Comparison of ENCODE assay signal across 12 cellular contexts in genomic region chr2:189178007-189178406, GRCh38. TPM values are rescaled to one million over a fixed set of nuclear protein-coding genes. Genes with fewer than 3 reads are reported as not detected.
A peak's percentile ranks its signal among the peaks of the same experiment; 100 is the strongest.
DNase-seq lines count a peak whose midpoint lies in the region; ATAC-seq, FAIRE-seq and TF ChIP-seq lines count a peak whose summit lies in the region.
"Had no signal": no experiment of that assay in that cellular context is flagged by ENCODE, and none has a peak within 500 bp of the region (broad histone marks: within the 10 kb centered on the region; RNA-seq: fewer than 3 reads in every experiment).

No MANE protein-coding gene starts in this region.

- FAIRE-seq in astrocyte (lab: Jason Lieb, UNC) = no peak

- H3K27ac Mint-ChIP-seq in astrocyte (ENCODE audit: unreplicated experiment) = peak overlapping the region; percentile 92
- no peak overlapping the region for H3K27ac Mint-ChIP-seq in activated CD4-positive, alpha-beta memory T cell treated with anti-CD3 and anti-CD28 coated beads for 36 hours
- H3K27ac Mint-ChIP-seq: effector memory CD8-positive, alpha-beta T cell; natural killer cell; T-cell had no signal

- intact Hi-C loops in HCT116 (cut with micrococcal nuclease) = no loop called here
- intact Hi-C loops in activated CD4-positive, alpha-beta memory T cell treated with anti-CD3 and anti-CD28 coated beads for 36 hours (cut with micrococcal nuclease) = no loop called here

- TF ChIP-seq RAD21 in HCT116 (IDR thresholded peaks at IDR 0.05; ENCODE audit: low read depth) = no peak

- H3K4me2 ChIP-seq in HCT116 (ENCODE audit: low read length) = no peak overlapping the region
- H3K4me2 ChIP-seq in astrocyte (ENCODE audit: low read length) = peak overlapping the region; percentile 87

- peak in 2 of 3 experiments; percentile 21 to 39; a peak in 2 of 6 replicates for TF ChIP-seq CTCF in HCT116 (IDR thresholded peaks at IDR 0.05 in 2 of 3, conservative IDR thresholded peaks at IDR 0.05 in 1 of 3; ENCODE audit: borderline replicate concordance in 1 of 3, insufficient read depth in 1 of 3, low read depth in 2 of 3, low read length in 2 of 3)
- peak; percentile 29 for TF ChIP-seq CTCF in astrocyte (IDR thresholded peaks at IDR 0.05; ENCODE audit: insufficient read depth, low read depth, low read length)

- H3K79me2 ChIP-seq in HCT116 (ENCODE audit: insufficient read depth, low read length) (no peaks in the 10 kb centered on the region), astrocyte (ENCODE audit: insufficient read depth, low read length) (peaks cover 74% of the 10 kb centered on the region)

- no peak for ATAC-seq in HCT116
- ATAC-seq: effector memory CD8-positive, alpha-beta T cell; natural killer cell; T-cell had no signal

- CTCF ChIA-PET in HCT116 (lab: Charles Lee) = interaction anchor here (1.1 to 2.4 kb wide), 7 partner anchors 8 to 45 kb away, joined by 3 to 9 read pairs (median 5); no protein-coding TSS in a partner anchor
- CTCF ChIA-PET in activated CD4-positive, alpha-beta memory T cell treated with anti-CD3 and anti-CD28 coated beads for 36 hours (lab: Charles Lee) = interaction anchor here (0.9 to 1.5 kb wide), 3 partner anchors 18 to 110 kb away, joined by 3 to 5 read pairs (median 4); no protein-coding TSS in a partner anchor

- RAD21 ChIA-PET in HCT116 (lab: Charles Lee; ENCODE audit: low non-redundant PET in 1 of 2, low total read pairs in 2 of 2, uncharacterized antibody in 2 of 2, unreplicated experiment in 2 of 2) = no interaction called here

- H3K27me3 Mint-ChIP-seq in astrocyte (ENCODE audit: low read depth, unreplicated experiment) = no peaks in the 10 kb centered on the region
- H3K27me3 Mint-ChIP-seq in activated CD4-positive, alpha-beta memory T cell treated with anti-CD3 and anti-CD28 coated beads for 36 hours = peaks cover 3% of the 10 kb centered on the region
- H3K27me3 Mint-ChIP-seq: effector memory CD8-positive, alpha-beta T cell had no signal

- H3K4me1 ChIP-seq in HCT116 (ENCODE audit: control insufficient read depth in 1 of 2, insufficient read depth in 2 of 2, low read length in 2 of 2) (no peaks in the 10 kb centered on the region), astrocyte (ENCODE audit: insufficient read depth, low read length) (no peaks in the 10 kb centered on the region), stomach smooth muscle (ENCODE audit: control insufficient read depth, insufficient read depth, low read length) (peaks cover 5% of the 10 kb centered on the region)

- no peaks in the 10 kb centered on the region for H3K36me3 Mint-ChIP-seq in astrocyte (ENCODE audit: low read depth, unreplicated experiment)
- H3K36me3 Mint-ChIP-seq in activated CD4-positive, alpha-beta memory T cell treated with anti-CD3 and anti-CD28 coated beads for 36 hours = no peaks in the 10 kb centered on the region
- H3K36me3 Mint-ChIP-seq: natural killer cell, T-cell had no signal

- H3K4me3 Mint-ChIP-seq in astrocyte (ENCODE audit: unreplicated experiment) = peak overlapping the region; percentile 93
- no peak overlapping the region for H3K4me3 Mint-ChIP-seq in activated CD4-positive, alpha-beta memory T cell treated with anti-CD3 and anti-CD28 coated beads for 36 hours
- H3K4me3 Mint-ChIP-seq: effector memory CD8-positive, alpha-beta T cell; natural killer cell had no signal

- DNase-seq in HCT116 (ENCODE audit: low read depth, low spot score) = no peak
- DNase-seq in astrocyte (ENCODE audit: low read depth) = no peak
- DNase-seq in iris pigment epithelial cell (ENCODE audit: low read depth) = peak; percentile 54
- no peak for DNase-seq in activated CD4-positive, alpha-beta memory T cell treated with anti-CD3 and anti-CD28 coated beads for 36 hours
- DNase-seq in substantia nigra (lab: John Stamatoyannopoulos, UW) = no peak
- no peak for DNase-seq in islet precursor cell
- DNase-seq in activated T-cell treated with anti-CD3 and anti-CD28 coated beads, Interleukin-2, amount 50 U/mL, for 1 hour = no peak
- DNase-seq: effector memory CD8-positive, alpha-beta T cell; natural killer cell; NCI-H1694; T-cell had no signal

- no peaks in the 10 kb centered on the region for H3K36me3 ChIP-seq in HCT116 (ENCODE audit: control insufficient read depth in 1 of 2, insufficient read depth in 2 of 2, low read length in 2 of 2)
- H3K36me3 ChIP-seq in astrocyte (ENCODE audit: insufficient read depth, low read length) = peaks cover 12% of the 10 kb centered on the region
- H3K36me3 ChIP-seq in stomach smooth muscle (ENCODE audit: control insufficient read depth in 2 of 2, insufficient read depth in 2 of 2, low read length in 2 of 2) = no peaks in the 10 kb centered on the region

- POLR2A ChIA-PET in HCT116 (lab: Charles Lee) = no interaction called here
- POLR2A ChIA-PET in activated CD4-positive, alpha-beta memory T cell treated with anti-CD3 and anti-CD28 coated beads for 36 hours (lab: Charles Lee) = no interaction called here

- no peaks in the 10 kb centered on the region for H3K9me3 Mint-ChIP-seq in astrocyte (ENCODE audit: unreplicated experiment)
- H3K9me3 Mint-ChIP-seq in activated CD4-positive, alpha-beta memory T cell treated with anti-CD3 and anti-CD28 coated beads for 36 hours = no peaks in the 10 kb centered on the region
- H3K9me3 Mint-ChIP-seq: effector memory CD8-positive, alpha-beta T cell; T-cell had no signal

- no peaks in the 10 kb centered on the region for H3K9me2 ChIP-seq in HCT116 (ENCODE audit: insufficient read depth)

- H3K27me3 ChIP-seq in HCT116 (ENCODE audit: insufficient read depth, low read length) (no peaks in the 10 kb centered on the region), astrocyte (ENCODE audit: insufficient read depth, low read length) (no peaks in the 10 kb centered on the region), stomach smooth muscle (ENCODE audit: control insufficient read depth in 1 of 2, insufficient read depth in 2 of 2, low read length in 2 of 2) (no peaks in the 10 kb centered on the region)

- H3K27ac ChIP-seq in HCT116 (ENCODE audit: low read depth, low read length) = no peak overlapping the region
- peak overlapping the region; percentile 82 for H3K27ac ChIP-seq in astrocyte (ENCODE audit: low read depth, low read length)
- H3K27ac ChIP-seq in stomach smooth muscle (ENCODE audit: low read length) = no peak overlapping the region
- no peak overlapping the region for H3K27ac ChIP-seq in substantia nigra (ENCODE audit: low read depth, low read length, poor library complexity, severe bottlenecking)

- H3K4me3 ChIP-seq in HCT116 (replicated peaks in 1 of 2; ENCODE audit: low read depth in 1 of 2, low read length in 2 of 2) (no peak overlapping the region), astrocyte (ENCODE audit: insufficient read depth, low read depth, low read length) (peak overlapping the region; percentile 98), stomach smooth muscle (ENCODE audit: low read length in 2 of 2) (peak overlapping the region; percentile 85 to 91)

- H3K9me3 ChIP-seq in HCT116 (ENCODE audit: control insufficient read depth in 1 of 2, insufficient read depth in 1 of 2, low read depth in 1 of 2, low read length in 2 of 2) (no peaks in the 10 kb centered on the region), astrocyte (ENCODE audit: insufficient read depth, low read depth, low read length) (no peaks in the 10 kb centered on the region), stomach smooth muscle (ENCODE audit: control insufficient read depth in 2 of 2, low read length in 2 of 2) (peaks cover 0 to 3% of the 10 kb centered on the region in 2 donors)

- H2AFZ ChIP-seq in HCT116 (ENCODE audit: low read depth, low read length, poor library complexity, severe bottlenecking) = peak overlapping the region; percentile 81
- no peak overlapping the region for H2AFZ ChIP-seq in astrocyte (ENCODE audit: low read depth, low read length)

- H3K9ac ChIP-seq in HCT116 (ENCODE audit: low read length) (no peak overlapping the region), astrocyte (ENCODE audit: low read length) (peak overlapping the region; percentile 97), stomach smooth muscle (ENCODE audit: low read length in 2 of 2) (peak overlapping the region in 1 of 2 donors; percentile 86)

- no TSS peak for BruUV-seq in HCT116 (replicated peaks; lab: Mats Ljungman, UMichigan)

- peaks cover 7% of the 10 kb centered on the region for H3K4me1 Mint-ChIP-seq in astrocyte (ENCODE audit: low read depth, unreplicated experiment)
- peaks cover 11% of the 10 kb centered on the region for H3K4me1 Mint-ChIP-seq in activated CD4-positive, alpha-beta memory T cell treated with anti-CD3 and anti-CD28 coated beads for 36 hours (ENCODE audit: low read depth)
- H3K4me1 Mint-ChIP-seq: natural killer cell had no signal

- H4K20me1 ChIP-seq in HCT116 (ENCODE audit: insufficient read depth) (no peaks in the 10 kb centered on the region), astrocyte (ENCODE audit: insufficient read depth, low read length) (peaks cover 24% of the 10 kb centered on the region)

- no peak for TF ChIP-seq POLR2A in HCT116 (IDR thresholded peaks at IDR 0.05; ENCODE audit: borderline replicate concordance, extremely low read depth, insufficient read depth, insufficient read length)

TF ChIP-seq in HCT116, 20 proteins besides CTCF, POLR2A, EP300 and RAD21:
- TF ChIP-seq YY1 (IDR thresholded peaks at IDR 0.05; ENCODE audit: extremely low read depth, insufficient replicate concordance, low read depth, low read length) (no peak), CEBPB (IDR thresholded peaks at IDR 0.05; ENCODE audit: low read depth) (no peak), EZH2phosphoT487 (IDR thresholded peaks at IDR 0.05; ENCODE audit: borderline replicate concordance) (no peak), POLR2AphosphoS5 (IDR thresholded peaks at IDR 0.05; ENCODE audit: low read depth, low read length) (no peak)

RNA-seq across cellular contexts. Expression of gene COL5A2, which starts 1.6 kb away (rescaled TPM):
- total RNA-seq in HCT116 (2021; ENCODE audit: unreplicated experiment) (2.3 TPM), astrocyte (429 and 580 TPM in 2 replicates)
- polyA plus RNA-seq in HCT116 (2012) = 0.47 and 1.2 TPM in 2 replicates
- total RNA-seq in activated CD4-positive, alpha-beta memory T cell treated with anti-CD3 and anti-CD28 coated beads for 36 hours = under 1 TPM; 0.83 to 0.85 TPM

Comparison
In these comparisons a context has a peak if more than half of its experiments do, and no peak if none do; other contexts are left out.
1. H3K4me3 ChIP-seq: peak in astrocyte (single experiment) and stomach smooth muscle (2 of 2); none in HCT116 (0 of 2).
2. RNA of gene COL5A2, which starts 1.6 kb away (total RNA-seq): 429 to 580 TPM in astrocyte; 2.3 TPM in HCT116 (single experiment) and 0.83 to 0.85 TPM in activated CD4-positive, alpha-beta memory T cell treated with anti-CD3 and anti-CD28 coated beads for 36 hours; every median in the first group is over 100 times any median in the second.